ENCODE assay signal across 23 cellular contexts in the genomic region with DNA sequence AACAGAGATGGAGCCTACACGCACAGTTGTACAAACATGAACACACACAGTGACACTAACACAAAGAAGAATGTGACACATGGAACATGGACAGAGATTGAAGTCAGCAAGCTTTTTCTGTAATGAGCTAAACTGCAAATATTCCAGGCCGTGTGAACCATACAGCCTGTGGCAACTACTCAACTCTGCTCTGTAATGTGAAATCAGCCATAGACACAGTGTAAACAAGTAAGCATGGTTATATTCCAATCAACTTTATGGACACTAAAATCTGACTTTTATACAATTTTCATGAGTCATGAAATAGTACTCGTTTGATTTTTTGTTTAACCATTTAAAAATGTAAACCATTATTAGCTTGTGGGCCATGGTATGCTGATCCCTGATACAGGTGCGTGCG.
DNase-seq lines count a peak whose midpoint lies in the region; ATAC-seq and TF ChIP-seq lines count a peak whose summit lies in the region.
"Had no signal": no experiment of that assay in that cellular context is flagged by ENCODE, and none has a peak within 500 bp of the region (broad histone marks: within the 10 kb centered on the region; RNA-seq: fewer than 3 reads in every experiment).

No MANE protein-coding gene starts in this region.

- H2BK15ac ChIP-seq in IMR-90 (ENCODE audit: low read depth, low read length), result peak overlapping the region; percentile 83; the same call in 1 of the 3 replicates

- no peak overlapping the region for H2AK9ac ChIP-seq in IMR-90 (replicated peaks; ENCODE audit: low read depth, low read length, poor library complexity)

- H3K9me1 ChIP-seq in IMR-90 (ENCODE audit: insufficient read depth, low read length), result peaks cover 43% of the 10 kb centered on the region

- peaks cover 30% of the 10 kb centered on the region for H3K36me3 Mint-ChIP-seq in endothelial cell (ENCODE audit: low read depth, unreplicated experiment)
- peaks cover 61% of the 10 kb centered on the region for H3K36me3 Mint-ChIP-seq in nephron (ENCODE audit: low read depth)

- DNase-seq in AG04450 (ENCODE audit: low read depth, low spot score) (no peak), IMR-90 (peak; percentile 81), endothelial cell (ENCODE audit: low spot score) (no peak), hypothalamus (lab: John Stamatoyannopoulos, UW) (no peak), ovary (no peak)
- no peak for DNase-seq in activated CD4-positive, alpha-beta T cell treated with anti-CD3 and anti-CD28 coated beads for 48 hours
- DNase-seq: activated CD4-positive, alpha-beta T cell treated with anti-CD3 and anti-CD28 coated beads, Interleukin-2, amount 50 U/mL, for 1 hour; activated CD8-positive, alpha-beta memory T cell treated with anti-CD3 and anti-CD28 coated beads, Interleukin-2, amount 50 U/mL, for 48 hours; activated gamma-delta T cell; C1 segment of cervical spinal cord; gastrocnemius medialis; GDM1; KBM-7; midbrain; MV-4-11; NCI-H1694 treated with DMSO at 0.1 percent for 48 hours; psoas muscle; SIG-M5 had no signal

- TF ChIP-seq CTCF in AG04450 (IDR thresholded peaks at IDR 0.05; ENCODE audit: low read depth, low read length), result no peak
- TF ChIP-seq CTCF in IMR-90 (conservative IDR thresholded peaks at IDR 0.05; ENCODE audit: low read depth, low read length), result no peak
- TF ChIP-seq CTCF in endothelial cell (IDR thresholded peaks at IDR 0.05; ENCODE audit: unreplicated experiment), result no peak
- TF ChIP-seq CTCF in nephron (IDR thresholded peaks at IDR 0.05; ENCODE audit: unreplicated experiment in 3 of 3), result no peak
- TF ChIP-seq CTCF in ovary (IDR thresholded peaks at IDR 0.05), result no peak

- no peaks in the 10 kb centered on the region for H3K9me3 ChIP-seq in AG04450 (ENCODE audit: control insufficient read depth, insufficient read depth, low read length)
- H3K9me3 ChIP-seq in IMR-90 (ENCODE audit: control insufficient read depth, insufficient read depth, low read length), result no peaks in the 10 kb centered on the region
- H3K9me3 ChIP-seq in ovary, result no peaks in the 10 kb centered on the region
- H3K9me3 ChIP-seq: gastrocnemius medialis, psoas muscle had no signal

- H4K91ac ChIP-seq in IMR-90 (ENCODE audit: insufficient read depth, low read depth, low read length), result peak overlapping the region; percentile 98

- H3K4me3 ChIP-seq in AG04450 (ENCODE audit: low read depth, low read length) (no peak overlapping the region), IMR-90 (ENCODE audit: insufficient read depth, low read depth, low read length) (no peak overlapping the region), ovary (no peak overlapping the region)
- H3K4me3 ChIP-seq: gastrocnemius medialis, GM23338, psoas muscle had no signal

- no peak for TF ChIP-seq EP300 in ovary (IDR thresholded peaks at IDR 0.05)

- no TSS peak for BruUV-seq in IMR-90 (replicated peaks; lab: Mats Ljungman, UMichigan)

- ATAC-seq in IMR-90 (ENCODE audit: low read depth), result no peak
- ATAC-seq in GM21526 (IDR thresholded peaks at IDR 0.05; ENCODE audit: low FRiP score, unreplicated experiment), result no peak
- ATAC-seq: gastrocnemius medialis, GM23338, psoas muscle had no signal

- dilution Hi-C loops in IMR-90 (cut with HindIII; ENCODE audit: low sequenced_read_pairs, unreplicated experiment), result no loop called here

- H3K27me3 ChIP-seq in AG04450 (ENCODE audit: control insufficient read depth, insufficient read depth, low read length) (no peaks in the 10 kb centered on the region), IMR-90 (ENCODE audit: control insufficient read depth, insufficient read depth, low read length) (no peaks in the 10 kb centered on the region), ovary (no peaks in the 10 kb centered on the region)
- H3K27me3 ChIP-seq: gastrocnemius medialis had no signal

- H4K8ac ChIP-seq in IMR-90 (ENCODE audit: low read depth in 2 of 2, low read length in 2 of 2), result peak overlapping the region; percentile 94 to 98; a peak in 3 of 4 replicates

- peak overlapping the region; percentile 99 for H3K14ac ChIP-seq in IMR-90 (replicated peaks; ENCODE audit: low read depth, low read length)

- H3K9ac ChIP-seq in IMR-90 (ENCODE audit: low read depth, low read length), result no peak overlapping the region

- H2AK5ac ChIP-seq in IMR-90 (ENCODE audit: low read depth, low read length), result peak overlapping the region; percentile 95

- H3K27me3 Mint-ChIP-seq in endothelial cell (ENCODE audit: unreplicated experiment) (peaks cover 9% of the 10 kb centered on the region), nephron (ENCODE audit: low read depth) (no peaks in the 10 kb centered on the region)

- H4K20me1 ChIP-seq in IMR-90 (ENCODE audit: insufficient read depth, low read length), result no peaks in the 10 kb centered on the region

- no peak overlapping the region for H3K27ac Mint-ChIP-seq in endothelial cell (ENCODE audit: unreplicated experiment)
- H3K27ac Mint-ChIP-seq in nephron, result peak overlapping the region; percentile 99 to 100 (median 99)
- H3K27ac Mint-ChIP-seq: GM23338; T-helper 1 cell treated with Interleukin-12 subunit alpha and Interleukin-12 subunit beta and Interleukin-4 antibody, amounts not matched to agents 30 μg/mL and 1 μg/mL, for 36 hours had no signal

- H3K18ac ChIP-seq in IMR-90 (ENCODE audit: low read depth, low read length), result peak overlapping the region; percentile 84; the same call in 1 of the 2 replicates

- peak overlapping the region; percentile 71 for H3K23ac ChIP-seq in IMR-90 (ENCODE audit: low read depth, low read length)

- H3K4me2 ChIP-seq in IMR-90 (ENCODE audit: low read depth, low read length), result no peak overlapping the region
- H3K4me2 ChIP-seq: GM23338 had no signal

- intact Hi-C loops in IMR-90 (cut with micrococcal nuclease), result no loop called here
- intact Hi-C loops in ovary (cut with DNase I), result no loop called here

- WGBS in IMR-90 (ENCODE audit: extremely low coverage in 2 of 2, insufficient read length in 1 of 2), 2 experiments, result no CpG with 5 or more reads among the region's 5 CpGs
- 60 to 68% (median 68%) methylated on average over 5 of the region's 5 CpGs for WGBS in ovary, 3 donors

- H3K56ac ChIP-seq in IMR-90 (ENCODE audit: extremely low read depth, insufficient read depth, low read length), result no peak overlapping the region

- peak overlapping the region; percentile 98 for H2BK120ac ChIP-seq in IMR-90 (ENCODE audit: low read depth, low read length)

- peak overlapping the region; percentile 60 for H4K5ac ChIP-seq in IMR-90 (ENCODE audit: low read depth, low read length)

- H3K27ac ChIP-seq in AG04450 (ENCODE audit: low read depth, low read length) (peak overlapping the region; percentile 47), IMR-90 (ENCODE audit: insufficient read depth, low read length) (peak overlapping the region; percentile 87), ovary (peak overlapping the region in 1 of 2 donors; percentile 85)
- H3K27ac ChIP-seq: psoas muscle had no signal

- H3K4me1 Mint-ChIP-seq in endothelial cell (ENCODE audit: unreplicated experiment) (peaks cover 30% of the 10 kb centered on the region), nephron (peaks cover 63% of the 10 kb centered on the region)

- peak overlapping the region; percentile 99 for H3K4ac ChIP-seq in IMR-90 (ENCODE audit: low read depth, low read length)

- H3K9me3 Mint-ChIP-seq in endothelial cell (ENCODE audit: unreplicated experiment), result no peaks in the 10 kb centered on the region
- H3K9me3 Mint-ChIP-seq in nephron, result no peaks in the 10 kb centered on the region
- H3K9me3 Mint-ChIP-seq: GM23338; neural crest cell; T-helper 1 cell treated with Interleukin-12 subunit alpha and Interleukin-12 subunit beta and Interleukin-4 antibody, amounts not matched to agents 30 μg/mL and 1 μg/mL, for 36 hours had no signal

- CTCF ChIA-PET in AG04450 (lab: Charles Lee), result interaction anchor here (0.5 to 0.9 kb wide), 2 partner anchors 41 to 61 kb away, joined by 3 to 4 read pairs; no protein-coding TSS in a partner anchor
- CTCF ChIA-PET in IMR-90 (lab: Yijun Ruan, JAX), result interaction anchor here (0.9 kb wide), 1 partner anchor 62 kb away, joined by 3 read pairs; no protein-coding TSS in a partner anchor

- peaks cover 40% of the 10 kb centered on the region for H3K4me1 ChIP-seq in IMR-90 (ENCODE audit: control insufficient read depth, insufficient read depth, low read length)
- peaks cover 38% of the 10 kb centered on the region for H3K4me1 ChIP-seq in ovary (ENCODE audit: insufficient read depth)

- H2BK20ac ChIP-seq in IMR-90 (ENCODE audit: low read depth, low read length), result peak overlapping the region; percentile 64; the same call in 1 of the 2 replicates

- H3K4me3 Mint-ChIP-seq in endothelial cell (ENCODE audit: unreplicated experiment), result peak overlapping the region; percentile 64
- H3K4me3 Mint-ChIP-seq in nephron, result no peak overlapping the region
- H3K4me3 Mint-ChIP-seq: GM23338; neural crest cell; T-helper 1 cell treated with Interleukin-12 subunit alpha and Interleukin-12 subunit beta and Interleukin-4 antibody, amounts not matched to agents 30 μg/mL and 1 μg/mL, for 36 hours had no signal

- in situ Hi-C loops in IMR-90 (cut with MboI; ENCODE audit: low sequenced_read_pairs), result no loop called here

- no peak for TF ChIP-seq RAD21 in IMR-90 (IDR thresholded peaks at IDR 0.05; ENCODE audit: low read length)

- POLR2A ChIA-PET in AG04450 (lab: Yijun Ruan, JAX) (interaction anchor here (0.6 to 1.0 kb wide), 2 partner anchors 11 to 125 kb away, joined by 4 to 7 read pairs; no protein-coding TSS in a partner anchor), IMR-90 (lab: Charles Lee; ENCODE audit: unreplicated experiment) (no interaction called here)

- no peak for TF ChIP-seq POLR2A in IMR-90 (IDR thresholded peaks at IDR 0.05; ENCODE audit: low read depth, low read length)
- no peak for TF ChIP-seq POLR2A in ovary (IDR thresholded peaks at IDR 0.05)

- no peak overlapping the region for H2AFZ ChIP-seq in IMR-90 (replicated peaks; ENCODE audit: low read length, poor library complexity)
- H2AFZ ChIP-seq: GM23338 had no signal

- peaks cover 28 to 63% of the 10 kb centered on the region in 2 experiments for H3K79me1 ChIP-seq in IMR-90 (ENCODE audit: low read depth in 1 of 2, low read length in 2 of 2)

- peak overlapping the region; percentile 92 for H2BK5ac ChIP-seq in IMR-90 (ENCODE audit: low read depth, low read length, poor library complexity, severe bottlenecking)

- H3K36me3 ChIP-seq in IMR-90 (ENCODE audit: control insufficient read depth, insufficient read depth, low read length), result peaks cover 23% of the 10 kb centered on the region
- H3K36me3 ChIP-seq in ovary, result no peaks in the 10 kb centered on the region

TF ChIP-seq in IMR-90, 13 proteins besides CTCF, POLR2A, EP300 and RAD21:
- TF ChIP-seq CEBPB (IDR thresholded peaks at IDR 0.05; ENCODE audit: low read depth, low read length), result peak; percentile 31; the same call in 1 of the 2 replicates
- 0 out of 2 replicates have a peak, but pooled peaks have one; percentile 11 for TF ChIP-seq MAFK (IDR thresholded peaks at IDR 0.05; ENCODE audit: low read depth, low read length)
- TF ChIP-seq RFX5 (IDR thresholded peaks at IDR 0.05; ENCODE audit: low read depth, low read length), result no peak
